8 cellular contexts compared by ENCODE assay signal in genomic region chr11:57515332-57516060, GRCh38. TPM values are rescaled to one million over a fixed set of nuclear protein-coding genes. Genes with fewer than 3 reads are reported as not detected.
A peak's percentile ranks its signal among the peaks of the same experiment; 100 is the strongest.
DNase-seq lines count a peak whose midpoint lies in the region; ATAC-seq and TF ChIP-seq lines count a peak whose summit lies in the region.

Gene SLC43A1 (minus strand): TSS chr11:57515702. CDS start chr11:57514111, 1,591 bp downstream.

- under 1% methylated on average over 66 of the region's 66 CpGs for WGBS in thymus

- H3K4me1 ChIP-seq in muscle layer of duodenum (ENCODE audit: control insufficient read depth in 1 of 2, insufficient read depth in 2 of 2, low read length in 2 of 2) = peaks cover 0 to 25% of the 10 kb centered on the region in 2 donors
- H3K4me1 ChIP-seq in thymus (ENCODE audit: control insufficient read depth, insufficient read depth, low read length) = peaks cover 2% of the 10 kb centered on the region

- H3K4me1 Mint-ChIP-seq in endothelial cell (ENCODE audit: unreplicated experiment) = peaks cover 3% of the 10 kb centered on the region

- no peaks in the 10 kb centered on the region for H3K36me3 ChIP-seq in muscle layer of duodenum (ENCODE audit: control insufficient read depth in 1 of 2, insufficient read depth in 2 of 2, low read length in 2 of 2)
- H3K36me3 ChIP-seq in thymus (ENCODE audit: control insufficient read depth, insufficient read depth) = no peaks in the 10 kb centered on the region

- peak; percentile 42 for ATAC-seq in GM21529 (IDR thresholded peaks at IDR 0.05; ENCODE audit: unreplicated experiment)

- H3K4me3 Mint-ChIP-seq in endothelial cell (ENCODE audit: unreplicated experiment) = peak within 1 kb of the TSS; percentile 97

- no peak within 1 kb of the TSS for H3K27ac ChIP-seq in muscle layer of duodenum (ENCODE audit: low read length)
- no peak within 1 kb of the TSS for H3K27ac ChIP-seq in thymus (ENCODE audit: low read depth)

- no peak for TF ChIP-seq CTCF in endothelial cell (IDR thresholded peaks at IDR 0.05; ENCODE audit: unreplicated experiment)

- peaks cover 14% of the 10 kb centered on the region for H3K27me3 Mint-ChIP-seq in endothelial cell (ENCODE audit: unreplicated experiment)

- peaks cover 11% of the 10 kb centered on the region for H3K36me3 Mint-ChIP-seq in endothelial cell (ENCODE audit: low read depth, unreplicated experiment)

- no peaks in the 10 kb centered on the region for H3K9me3 Mint-ChIP-seq in endothelial cell (ENCODE audit: unreplicated experiment)

- H3K4me3 ChIP-seq in muscle layer of duodenum (ENCODE audit: low read depth in 1 of 2, low read length in 2 of 2) (peak within 1 kb of the TSS; percentile 88 to 94), thymus (ENCODE audit: low read length) (peak within 1 kb of the TSS; percentile 62)

- no peaks in the 10 kb centered on the region for H3K9me3 ChIP-seq in muscle layer of duodenum (ENCODE audit: control insufficient read depth in 1 of 2, low read length in 2 of 2)
- H3K9me3 ChIP-seq in thymus (ENCODE audit: control insufficient read depth) = no peaks in the 10 kb centered on the region

- H3K27me3 ChIP-seq in muscle layer of duodenum (ENCODE audit: low read depth, low read length) (no peaks in the 10 kb centered on the region), thymus (ENCODE audit: control insufficient read depth, insufficient read depth) (peaks cover 13% of the 10 kb centered on the region)

- DNase-seq in GM03348 (ENCODE audit: low spot score) (peak; percentile 90), Kasumi-1 (lab: John Stamatoyannopoulos, UW) (peak; percentile 63 to 64), endothelial cell (ENCODE audit: low spot score) (peak; percentile 38), NCI-H1436 treated with DMSO at 0.1 percent for 48 hours (lab: John Stamatoyannopoulos, UW) (no peak)
- peak; percentile 58 for DNase-seq in activated CD4-positive, alpha-beta T cell treated with anti-CD3 and anti-CD28 coated beads for 48 hours

- peak within 1 kb of the TSS; percentile 80 for H3K27ac Mint-ChIP-seq in endothelial cell (ENCODE audit: unreplicated experiment)

RNA-seq across cellular contexts. Expression of gene SLC43A1, which starts in this region (rescaled TPM):
- 10.4 TPM for total RNA-seq in endothelial cell (ENCODE audit: unreplicated experiment)
- polyA plus RNA-seq in thymus = 5.1 TPM
